In genomic region chr1:16026723-16027484, GRCh38 we compare ENCODE assay signal across 9 cellular contexts. TPM values are rescaled to one million over a fixed set of nuclear protein-coding genes. Genes with fewer than 3 reads are reported as not detected.
A peak's percentile ranks its signal among the peaks of the same experiment; 100 is the strongest.
DNase-seq lines count a peak whose midpoint lies in the region; ATAC-seq and TF ChIP-seq lines count a peak whose summit lies in the region.
"Had no signal": no experiment of that assay in that cellular context is flagged by ENCODE, and none has a peak within 500 bp of the region (broad histone marks: within the 10 kb centered on the region; RNA-seq: fewer than 3 reads in every experiment).

No MANE protein-coding gene starts in this region.

- intact Hi-C loops in esophagus squamous epithelium (cut with DNase I) (no loop called here), gastrocnemius medialis (cut with DNase I; ENCODE audit: low total_unique reads) (no loop called here)

- peaks cover 0 to 35% (median 0%) of the 10 kb centered on the region in 4 donors for H3K27me3 ChIP-seq in esophagus squamous epithelium
- H3K27me3 ChIP-seq in gastrocnemius medialis = no peaks in the 10 kb centered on the region

- H3K9me3 ChIP-seq in esophagus squamous epithelium (no peaks in the 10 kb centered on the region), gastrocnemius medialis (no peaks in the 10 kb centered on the region)

- TF ChIP-seq CTCF in esophagus squamous epithelium (IDR thresholded peaks at IDR 0.05) = no peak
- no peak for TF ChIP-seq CTCF in gastrocnemius medialis (IDR thresholded peaks at IDR 0.05 in 4 of 5, conservative IDR thresholded peaks at IDR 0.05 in 1 of 5)

- TF ChIP-seq POLR2A in esophagus squamous epithelium (IDR thresholded peaks at IDR 0.05) (no peak), gastrocnemius medialis (IDR thresholded peaks at IDR 0.05) (no peak)

- DNase-seq in ELF-1 (ENCODE audit: low read depth, low spot score) (peak; percentile 92), esophagus squamous epithelium (lab: John Stamatoyannopoulos, UW) (no peak), gastrocnemius medialis (no peak), AG08395 (ENCODE audit: low spot score) (no peak)

- H3K36me3 ChIP-seq in esophagus squamous epithelium (no peaks in the 10 kb centered on the region), gastrocnemius medialis (no peaks in the 10 kb centered on the region)

- H3K4me1 ChIP-seq in esophagus squamous epithelium = peaks cover 7 to 10% (median 8%) of the 10 kb centered on the region in 3 donors
- peaks cover 7 to 10% of the 10 kb centered on the region in 2 donors for H3K4me1 ChIP-seq in gastrocnemius medialis

- ATAC-seq in SK-N-SH treated with all-trans-retinoic acid at 6 μM for 48 hours = peak; percentile 61
- ATAC-seq in gastrocnemius medialis = peak in 1 of 2 donors; percentile 26
- ATAC-seq in GM18861 (IDR thresholded peaks at IDR 0.05; ENCODE audit: unreplicated experiment) = no peak
- ATAC-seq in GM19452 (IDR thresholded peaks at IDR 0.05; ENCODE audit: unreplicated experiment) = no peak
- no peak for ATAC-seq in HG03025 (IDR thresholded peaks at IDR 0.05; ENCODE audit: low FRiP score, unreplicated experiment)

- in situ Hi-C loops in gastrocnemius medialis (cut with MboI; ENCODE audit: low sequenced_read_pairs in 4 of 4) = no loop called here

- peak overlapping the region in 3 of 4 donors; percentile 24 to 53 (median 29) for H3K4me3 ChIP-seq in esophagus squamous epithelium
- peak overlapping the region; percentile 8 to 43 (median 28) for H3K4me3 ChIP-seq in gastrocnemius medialis

- H3K27ac ChIP-seq in esophagus squamous epithelium (no peak overlapping the region), gastrocnemius medialis (no peak overlapping the region)

- 10% methylated on average over 2 to 15 of the region's 33 CpGs for WGBS in esophagus squamous epithelium, 2 donors

TF ChIP-seq in SK-N-SH treated with all-trans-retinoic acid at 6 μM for 48 hours, 23 proteins besides CTCF, POLR2A, EP300 and RAD21:
- TF ChIP-seq ZC3H10 (CRISPR knock-in tag; IDR thresholded peaks at IDR 0.05) = no peak
- no peak for TF ChIP-seq ZFP30 (CRISPR knock-in tag; IDR thresholded peaks at IDR 0.05)

RNA-seq across cellular contexts. Expression of gene CLCNKA, which starts 5.1 kb away (rescaled TPM):
- total RNA-seq in esophagus squamous epithelium (not detected), gastrocnemius medialis (under 1 TPM in 3 of 4 donors, not detected in 1; 0.64 to 0.94 (median 0.80) TPM)
- total RNA-seq: T-helper 2 cell treated with Interferon-gamma antibody and Interleukin-4, amounts not matched to agents 100 ng/mL and 5 ng/mL, for 36 hours had no signal

RNA-seq across cellular contexts. Expression of gene HSPB7, which starts 9.1 kb away (rescaled TPM):
- total RNA-seq in esophagus squamous epithelium (10 to 100 TPM in 1 of 4 donors, 1 to 10 TPM in 3; 1.1 to 11.8 (median 3.7) TPM), gastrocnemius medialis (1,000 to 10,000 TPM in 1 of 4 donors, 100 to 1,000 TPM in 3; 355 to 1,466 (median 716) TPM)
- total RNA-seq: T-helper 2 cell treated with Interferon-gamma antibody and Interleukin-4, amounts not matched to agents 100 ng/mL and 5 ng/mL, for 36 hours had no signal

RNA-seq across cellular contexts. Expression of gene CLCNKB, which starts 16.7 kb away (rescaled TPM):
- not detected for total RNA-seq in esophagus squamous epithelium
- not detected for total RNA-seq in gastrocnemius medialis
- total RNA-seq: T-helper 2 cell treated with Interferon-gamma antibody and Interleukin-4, amounts not matched to agents 100 ng/mL and 5 ng/mL, for 36 hours had no signal

RNA-seq across cellular contexts. Expression of gene SRARP, which starts 22.9 kb away (rescaled TPM):
- total RNA-seq in esophagus squamous epithelium (not detected), gastrocnemius medialis (under 1 TPM in 2 of 4 donors, not detected in 2; 0.10 to 0.19 TPM)
- total RNA-seq: T-helper 2 cell treated with Interferon-gamma antibody and Interleukin-4, amounts not matched to agents 100 ng/mL and 5 ng/mL, for 36 hours had no signal

RNA-seq across cellular contexts. Expression of gene FAM131C, which starts 46.5 kb away (rescaled TPM):
- total RNA-seq in esophagus squamous epithelium (1 to 10 TPM in 2 of 4 donors, not detected in 2; 1.6 to 4.5 TPM), gastrocnemius medialis (not detected)

Comparison
In these comparisons a context has a peak if more than half of its experiments do, and no peak if none do; other contexts are left out.
1. RNA of gene HSPB7, which starts 9.1 kb away (total RNA-seq): 355 to 1,466 TPM in gastrocnemius medialis; 1.1 to 11.8 TPM in esophagus squamous epithelium; every median in the first group is over 10 times any median in the second.